ENCODE assay signal across 1 cellular context in genomic region chr7:3605222-3605621, GRCh38.
TF ChIP-seq lines count a peak whose summit lies in the region.

No MANE protein-coding gene starts in this region.

TF ChIP-seq in IMR-90, 13 proteins besides CTCF, POLR2A, EP300 and RAD21 (continued from another document):
- TF ChIP-seq ELK1 (IDR thresholded peaks at IDR 0.05; ENCODE audit: borderline replicate concordance, low read depth, low read length) = no peak
- TF ChIP-seq USF2 (IDR thresholded peaks at IDR 0.05; ENCODE audit: low read depth, low read length) = no peak
- no peak for TF ChIP-seq RFX5 (IDR thresholded peaks at IDR 0.05; ENCODE audit: low read depth, low read length)
- no peak for TF ChIP-seq MAZ (IDR thresholded peaks at IDR 0.05; ENCODE audit: borderline replicate concordance, low read depth, low read length)
- TF ChIP-seq MXI1 (IDR thresholded peaks at IDR 0.05; ENCODE audit: borderline replicate concordance, low read depth, low read length) = no peak
- no peak for TF ChIP-seq CEBPB (IDR thresholded peaks at IDR 0.05; ENCODE audit: low read depth, low read length)
- TF ChIP-seq BHLHE40 (IDR thresholded peaks at IDR 0.05; ENCODE audit: low read depth, low read length) = no peak
- TF ChIP-seq NFE2L2 (IDR thresholded peaks at IDR 0.05; ENCODE audit: low read depth, low read length) = no peak
TF ChIP-seq in IMR-90: peak in this region for 0.
